15 cellular contexts compared by ENCODE assay signal in genomic region chr1:2984399-2985061, GRCh38. TPM values are rescaled to one million over a fixed set of nuclear protein-coding genes. Genes with fewer than 3 reads are reported as not detected.
"Had no signal": no experiment of that assay in that cellular context is flagged by ENCODE, and none has a peak within 500 bp of the region (broad histone marks: within the 10 kb centered on the region; RNA-seq: fewer than 3 reads in every experiment).

No MANE protein-coding gene starts in this region.

- ATAC-seq: activated T-helper 17 cell treated with anti-CD3 and anti-CD28 coated beads, Interleukin-2, amount 50 U/mL, for 72 hours; gastrocnemius medialis; left lung; right cardiac atrium; SK-N-SH treated with all-trans-retinoic acid at 6 μM for 48 hours; stimulated activated naive CD8-positive, alpha-beta T cell treated with anti-CD3 and anti-CD28 coated beads, Interleukin-15, amount 100 ng/mL, for 72 hours had no signal

- H3K36me3 ChIP-seq: gastrocnemius medialis, left lung, thyroid gland had no signal

- H3K27me3 ChIP-seq: thyroid gland had no signal

- H3K4me3 ChIP-seq: gastrocnemius medialis, left lung, smooth muscle cell, thyroid gland had no signal

- DNase-seq: activated CD4-positive, alpha-beta T cell treated with anti-CD3 and anti-CD28 coated beads for 1 hour; activated CD4-positive, alpha-beta T cell treated with anti-CD3 and anti-CD28 coated beads, Interleukin-2, amount 50 U/mL, for 4 hours; erythroblast; gastrocnemius medialis; stimulated activated naive CD8-positive, alpha-beta T cell treated with anti-CD3 and anti-CD28 coated beads, Interleukin-15, amount 100 ng/mL, for 72 hours; thyroid gland had no signal

- H3K9me3 ChIP-seq: gastrocnemius medialis, left lung, thyroid gland had no signal

- H3K4me1 ChIP-seq: gastrocnemius medialis, left lung, thyroid gland had no signal

- H3K4me2 ChIP-seq: smooth muscle cell had no signal

- H3K27ac ChIP-seq: gastrocnemius medialis, left lung, thyroid gland had no signal

RNA-seq across cellular contexts. Expression of gene ACTRT2, which starts 36.7 kb away (rescaled TPM):
- total RNA-seq: activated naive CD8-positive, alpha-beta T cell treated with anti-CD3 and anti-CD28 coated beads, Interleukin-2, amount 10 ng/mL, durations not matched to agents 7 days and 5 days; activated T-helper 17 cell treated with anti-CD3 and anti-CD28 coated beads, Interleukin-2, amount 50 U/mL, for 72 hours; gastrocnemius medialis; left lung; omental fat pad; progenitor cell of endocrine pancreas; right cardiac atrium; smooth muscle cell; T-helper 1 cell treated with Interleukin-12 subunit alpha and Interleukin-12 subunit beta and Interleukin-4 antibody, amounts not matched to agents 30 ng/mL and 1 ng/mL, for 36 hours had no signal
- polyA plus RNA-seq: right cardiac atrium, smooth muscle cell had no signal
